In genomic region chr17:50848691-50849090, GRCh38 we compare ENCODE assay signal across 23 cellular contexts. TPM values are rescaled to one million over a fixed set of nuclear protein-coding genes. Genes with fewer than 3 reads are reported as not detected.
"Had no signal": no experiment of that assay in that cellular context is flagged by ENCODE, and none has a peak within 500 bp of the region (broad histone marks: within the 10 kb centered on the region; RNA-seq: fewer than 3 reads in every experiment).

No MANE protein-coding gene starts in this region.

- H3K4me3 ChIP-seq: cardiac muscle cell, lower lobe of right lung, neural progenitor cell, transverse colon, uterus had no signal

- H3K27me3 ChIP-seq: cardiac muscle cell, neural progenitor cell, transverse colon, uterus had no signal

- H3K27ac ChIP-seq: cardiac muscle cell, lower lobe of right lung, neural progenitor cell, transverse colon, uterus had no signal

- H3K27ac Mint-ChIP-seq: activated naive CD8-positive, alpha-beta T cell treated with anti-CD3 and anti-CD28 coated beads, Interleukin-2, amount 50 U/mL, for 24 hours; activated T-cell treated with anti-CD3 and anti-CD28 coated beads, Interleukin-2, amount 50 U/mL, for 72 hours; naive thymus-derived CD4-positive, alpha-beta T cell; neural progenitor cell; stimulated activated naive B cell treated with anti-CD40 and anti-IgM and Interleukin-4, amounts not matched to agents 10 μg/mL and 1 μg/mL and 100 μg/mL, for 72 hours had no signal

- H3K36me3 Mint-ChIP-seq: naive thymus-derived CD4-positive, alpha-beta T cell; neural progenitor cell had no signal

- H3K9ac ChIP-seq: neural progenitor cell had no signal

- H3K27me3 Mint-ChIP-seq: activated naive CD8-positive, alpha-beta T cell treated with anti-CD3 and anti-CD28 coated beads, Interleukin-2, amount 50 U/mL, for 24 hours; stimulated activated naive B cell treated with anti-CD40 and anti-IgM and Interleukin-4, amounts not matched to agents 10 μg/mL and 1 μg/mL and 100 μg/mL, for 72 hours had no signal

- H3K4me1 ChIP-seq: neural progenitor cell, uterus had no signal

- H3K9me3 Mint-ChIP-seq: activated naive CD8-positive, alpha-beta T cell treated with anti-CD3 and anti-CD28 coated beads, Interleukin-2, amount 50 U/mL, for 24 hours; activated T-cell treated with anti-CD3 and anti-CD28 coated beads, Interleukin-2, amount 50 U/mL, for 72 hours; neural progenitor cell had no signal

- H3K36me3 ChIP-seq: cardiac muscle cell, lower lobe of right lung, neural progenitor cell, transverse colon, uterus had no signal

- ATAC-seq: activated naive CD8-positive, alpha-beta T cell treated with anti-CD3 and anti-CD28 coated beads, Interleukin-2, amount 50 U/mL, for 24 hours; activated T-cell treated with anti-CD3 and anti-CD28 coated beads, Interleukin-2, amount 50 U/mL, for 72 hours; lower lobe of right lung; naive thymus-derived CD4-positive, alpha-beta T cell; stimulated activated naive B cell treated with anti-CD40 and anti-IgM and Interleukin-4, amounts not matched to agents 10 μg/mL and 1 μg/mL and 100 μg/mL, for 72 hours had no signal

- H3K4me2 ChIP-seq: neural progenitor cell had no signal

- H3K4me3 Mint-ChIP-seq: activated naive CD8-positive, alpha-beta T cell treated with anti-CD3 and anti-CD28 coated beads, Interleukin-2, amount 50 U/mL, for 24 hours; activated T-cell treated with anti-CD3 and anti-CD28 coated beads, Interleukin-2, amount 50 U/mL, for 72 hours; naive thymus-derived CD4-positive, alpha-beta T cell; neural progenitor cell; stimulated activated naive B cell treated with anti-CD40 and anti-IgM and Interleukin-4, amounts not matched to agents 10 μg/mL and 1 μg/mL and 100 μg/mL, for 72 hours had no signal

- DNase-seq: activated CD4-positive, alpha-beta T cell treated with anti-CD3 and anti-CD28 coated beads for 4 hours; activated CD4-positive, alpha-beta T cell treated with anti-CD3 and anti-CD28 coated beads, Interleukin-2, amount 50 U/mL, for 48 hours; activated CD4-positive, CD25-positive, alpha-beta regulatory T cell; activated effector memory CD4-positive, alpha-beta T cell treated with anti-CD3 and anti-CD28 coated beads, Interleukin-2, amount 50 U/mL, for 16 hours; activated naive CD4-positive, alpha-beta T cell treated with anti-CD3 and anti-CD28 coated beads, Interleukin-2, amount 50 U/mL, for 16 hours; activated naive CD8-positive, alpha-beta T cell treated with anti-CD3 and anti-CD28 coated beads, Interleukin-2, amount 50 U/mL, for 24 hours; activated T-cell treated with anti-CD3 and anti-CD28 coated beads, Interleukin-2, amount 50 U/mL, for 72 hours; effector CD4-positive, alpha-beta T cell; erythroblast; foreskin fibroblast; lower lobe of right lung; naive thymus-derived CD4-positive, alpha-beta T cell; retina; stimulated activated CD4-positive, alpha-beta T cell treated with anti-CD3 and anti-CD28 coated beads, Interleukin-2, amount 100 ng/mL, for 48 hours; stimulated activated CD8-positive, alpha-beta memory T cell treated with anti-CD3 and anti-CD28 coated beads, Interleukin-4, amount 100 ng/mL, for 48 hours; stimulated activated naive B cell treated with anti-CD40 and anti-IgM and Interleukin-4, amounts not matched to agents 10 μg/mL and 1 μg/mL and 100 μg/mL, for 72 hours; T1000; transverse colon; uterus had no signal

- H2AFZ ChIP-seq: neural progenitor cell had no signal

- FAIRE-seq: keratinocyte had no signal

- H3K9me3 ChIP-seq: lower lobe of right lung, transverse colon, uterus had no signal

RNA-seq across cellular contexts. Expression of gene WFIKKN2, which starts 13.3 kb away (rescaled TPM):
- total RNA-seq: activated T-cell treated with anti-CD3 and anti-CD28 coated beads, Interleukin-2, amount 50 U/mL, for 72 hours; cardiac muscle cell; glomerular endothelial cell; naive thymus-derived CD4-positive, alpha-beta T cell; transverse colon had no signal
- polyA plus RNA-seq: keratinocyte; naive thymus-derived CD4-positive, alpha-beta T cell had no signal
